In genomic region chr18:69943021-69943420, GRCh38 we compare ENCODE assay signal across 9 cellular contexts. TPM values are rescaled to one million over a fixed set of nuclear protein-coding genes. Genes with fewer than 3 reads are reported as not detected.
DNase-seq lines count a peak whose midpoint lies in the region; ATAC-seq and TF ChIP-seq lines count a peak whose summit lies in the region.
"Had no signal": no experiment of that assay in that cellular context is flagged by ENCODE, and none has a peak within 500 bp of the region (broad histone marks: within the 10 kb centered on the region; RNA-seq: fewer than 3 reads in every experiment).

No MANE protein-coding gene starts in this region.

- H3K36me3 ChIP-seq in RWPE2 (ENCODE audit: low read depth): no peaks in the 10 kb centered on the region

- CTCF ChIA-PET in GM10248 (lab: Yijun Ruan, JAX): interaction anchor here (1.8 to 4.3 kb wide), 2 partner anchors 12 to 17 kb away, joined by 13 to 23 read pairs; no protein-coding TSS in a partner anchor

- H3K4me1 ChIP-seq in RWPE2 (ENCODE audit: insufficient read depth, poor library complexity, severe bottlenecking): no peaks in the 10 kb centered on the region

- H3K4me3 ChIP-seq in RWPE2 (ENCODE audit: severe bottlenecking) (no peak overlapping the region), epithelial cell of proximal tubule (ENCODE audit: low read depth, low read length) (no peak overlapping the region)

- no peaks in the 10 kb centered on the region for H3K9me3 ChIP-seq in RWPE2 (ENCODE audit: severe bottlenecking)

- ATAC-seq in RWPE2 (ENCODE audit: low read depth): no peak

- TF ChIP-seq CTCF in C4-2B (conservative IDR thresholded peaks at IDR 0.05) (peak; percentile 8; the same call in 1 of the 2 replicates), GM10248 (IDR thresholded peaks at IDR 0.05; ENCODE audit: control extremely low read depth, extremely low read depth, low read depth, missing control alignments) (peak; percentile 6), RWPE2 (IDR thresholded peaks at IDR 0.05; ENCODE audit: poor library complexity, severe bottlenecking) (peak; percentile 11), epithelial cell of proximal tubule (conservative IDR thresholded peaks at IDR 0.05; ENCODE audit: low read depth, low read length) (peak; percentile 39)

- POLR2A ChIA-PET in GM10248 (lab: Yijun Ruan, JAX): no interaction called here

- no peak overlapping the region for H3K27ac ChIP-seq in C4-2B
- no peak overlapping the region for H3K27ac ChIP-seq in RWPE2 (ENCODE audit: poor library complexity, severe bottlenecking)

- DNase-seq in GM10248 (ENCODE audit: extremely low spot score): no peak
- DNase-seq in RWPE2 (ENCODE audit: low spot score): no peak
- DNase-seq in epithelial cell of proximal tubule (ENCODE audit: low read depth): no peak
- DNase-seq in nucleus accumbens (lab: John Stamatoyannopoulos, UW): no peak
- no peak for DNase-seq in HuH-7.5 (ENCODE audit: low spot score)
- DNase-seq in effector CD8-positive, alpha-beta T cell (lab: John Stamatoyannopoulos, UW): no peak
- DNase-seq: activated effector memory CD4-positive, alpha-beta T cell treated with Interleukin-2 at 50 U/mL for 16 hours; NCI-H526 had no signal

- H3K27me3 ChIP-seq in RWPE2 (ENCODE audit: insufficient read depth, poor library complexity, severe bottlenecking): no peaks in the 10 kb centered on the region

RNA-seq across cellular contexts. Expression of gene CD226, which starts 4.7 kb away (rescaled TPM):
- total RNA-seq in epithelial cell of proximal tubule: 0.12 and 1.9 TPM in 2 replicates
